1 cellular context compared by ENCODE assay signal in genomic region chrX:119688856-119689455, GRCh38.
TF ChIP-seq lines count a peak whose summit lies in the region.

No MANE protein-coding gene starts in this region.

TF ChIP-seq in GM12878, 131 proteins besides CTCF, POLR2A, EP300 and RAD21 (continued from another document):
- no peak for TF ChIP-seq ZBTB4 (CRISPR knock-in tag; IDR thresholded peaks at IDR 0.05)
- no peak for TF ChIP-seq HDAC2 (IDR thresholded peaks at IDR 0.05)
- TF ChIP-seq MAX (IDR thresholded peaks at IDR 0.05; ENCODE audit: low read depth, low read length): no peak
- TF ChIP-seq RCOR1 (conservative IDR thresholded peaks at IDR 0.05; ENCODE audit: low read depth, low read length): no peak
- TF ChIP-seq YBX1 (IDR thresholded peaks at IDR 0.05): no peak
- no peak for TF ChIP-seq ATF7 (IDR thresholded peaks at IDR 0.05; ENCODE audit: low read depth)
- TF ChIP-seq USF1 (IDR thresholded peaks at IDR 0.05; ENCODE audit: borderline replicate concordance, extremely low read length, insufficient read depth, low read depth, low read length): peak; percentile 26
- peak; percentile 41; the same call in 1 of the 2 replicates for TF ChIP-seq POLR2AphosphoS5 (IDR thresholded peaks at IDR 0.05; ENCODE audit: low read length)
- no peak for TF ChIP-seq ESRRA (IDR thresholded peaks at IDR 0.05; ENCODE audit: low read length)
- TF ChIP-seq MTA3 (IDR thresholded peaks at IDR 0.05; ENCODE audit: borderline replicate concordance, low read length): no peak
- TF ChIP-seq POLR2AphosphoS2 (IDR thresholded peaks at IDR 0.05; ENCODE audit: low read depth, low read length): no peak
- peak; percentile 92 for TF ChIP-seq ZNF687 (IDR thresholded peaks at IDR 0.05)
- no peak for TF ChIP-seq WRNIP1 (IDR thresholded peaks at IDR 0.05; ENCODE audit: borderline replicate concordance, low read depth, low read length)
- no peak for TF ChIP-seq CBX5 (IDR thresholded peaks at IDR 0.05; ENCODE audit: low read depth)
- no peak for TF ChIP-seq E2F4 (IDR thresholded peaks at IDR 0.05; ENCODE audit: low read depth, low read length)
- peak in 1 of 2 experiments; percentile 60; a peak in 2 of 4 replicates for TF ChIP-seq BHLHE40 (IDR thresholded peaks at IDR 0.05; ENCODE audit: borderline replicate concordance in 1 of 2, low read depth in 2 of 2, low read length in 1 of 2)
- TF ChIP-seq ATF2 (IDR thresholded peaks at IDR 0.05; ENCODE audit: low read length): no peak
- TF ChIP-seq ASH2L (IDR thresholded peaks at IDR 0.05; ENCODE audit: borderline replicate concordance, low read depth): no peak
- TF ChIP-seq NFIC (IDR thresholded peaks at IDR 0.05; ENCODE audit: low read depth, low read length): no peak
- TF ChIP-seq PRDM15 (CRISPR knock-in tag; IDR thresholded peaks at IDR 0.05): no peak
- TF ChIP-seq MTA2 (IDR thresholded peaks at IDR 0.05; ENCODE audit: low read depth): no peak
- TF ChIP-seq RUNX3 (IDR thresholded peaks at IDR 0.05; ENCODE audit: low read length): no peak
- TF ChIP-seq SIN3A (IDR thresholded peaks at IDR 0.05; ENCODE audit: low read depth, low read length): no peak
- TF ChIP-seq STAT3 (IDR thresholded peaks at IDR 0.05; ENCODE audit: low read depth, low read length): no peak
- no peak for TF ChIP-seq CEBPB (IDR thresholded peaks at IDR 0.05; ENCODE audit: borderline replicate concordance in 1 of 2, low read depth in 2 of 2, low read length in 2 of 2)
- TF ChIP-seq MLLT1 (IDR thresholded peaks at IDR 0.05): 0 out of 2 replicates have a peak, but pooled peaks have one; percentile 3
- TF ChIP-seq JUND (IDR thresholded peaks at IDR 0.05; ENCODE audit: low read depth, low read length): no peak
- no peak for TF ChIP-seq ZZZ3 (IDR thresholded peaks at IDR 0.05; ENCODE audit: control insufficient read depth, insufficient read length, low read depth)
- TF ChIP-seq PAX5 (IDR thresholded peaks at IDR 0.05; ENCODE audit: borderline replicate concordance, low read depth, low read length): no peak
- no peak for TF ChIP-seq RELA (IDR thresholded peaks at IDR 0.05; ENCODE audit: borderline replicate concordance, partially characterized antibody)
- no peak for TF ChIP-seq IRF5 (IDR thresholded peaks at IDR 0.05; ENCODE audit: borderline replicate concordance)
- TF ChIP-seq STAT1 (conservative IDR thresholded peaks at IDR 0.05): no peak
- no peak for TF ChIP-seq RBBP5 (conservative IDR thresholded peaks at IDR 0.05)
- no peak for TF ChIP-seq PAX8 (IDR thresholded peaks at IDR 0.05)
- no peak for TF ChIP-seq GATAD2B (conservative IDR thresholded peaks at IDR 0.05; ENCODE audit: low read depth)
- no peak for TF ChIP-seq IKZF1 (conservative IDR thresholded peaks at IDR 0.05)
